ENCODE assay signal across 32 cellular contexts in the genomic region with DNA sequence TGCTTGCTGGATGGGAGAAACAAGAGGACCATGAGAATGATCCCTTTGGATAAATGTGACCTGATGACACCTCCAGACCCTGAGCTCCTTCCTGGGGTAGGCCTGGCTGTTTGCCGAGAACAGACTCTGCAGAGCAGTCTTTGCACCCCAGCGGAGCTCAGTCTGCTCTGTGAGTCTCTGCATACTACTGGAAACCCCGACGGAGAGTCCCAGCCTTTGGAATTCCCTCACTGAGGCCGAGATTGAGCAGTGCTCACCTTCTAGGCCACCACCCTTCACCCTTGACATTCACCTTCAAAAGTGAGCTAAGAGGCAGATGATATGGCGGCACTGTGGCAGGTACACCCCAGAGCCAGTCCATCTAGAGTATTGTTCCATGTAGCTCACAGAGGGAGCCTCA.
"Had no signal": no experiment of that assay in that cellular context is flagged by ENCODE, and none has a peak within 500 bp of the region (broad histone marks: within the 10 kb centered on the region; RNA-seq: fewer than 3 reads in every experiment).

No MANE protein-coding gene starts in this region.

- H3K4me1 ChIP-seq: ascending aorta, breast epithelium, foreskin keratinocyte, gastrocnemius medialis, heart left ventricle had no signal

- H3K27ac ChIP-seq: ascending aorta, breast epithelium, cardiac muscle cell, coronary artery, dorsolateral prefrontal cortex, foreskin keratinocyte, gastrocnemius medialis, heart left ventricle had no signal

- H3K9me3 Mint-ChIP-seq: activated CD4-positive, alpha-beta memory T cell treated with anti-CD3 and anti-CD28 coated beads for 36 hours; activated CD4-positive, alpha-beta T cell treated with anti-CD3 and anti-CD28 coated beads, Interleukin-2, amount 10 ng/mL, durations not matched to agents 24 days and 14 days; activated naive CD4-positive, alpha-beta T cell treated with anti-CD3 and anti-CD28 coated beads, Interleukin-2, amount 10 ng/mL, durations not matched to agents 7 days and 5 days; activated naive CD4-positive, alpha-beta T cell treated with anti-CD3 and anti-CD28 coated beads, Interleukin-2, amount 50 U/mL, for 72 hours; activated naive CD8-positive, alpha-beta T cell treated with anti-CD3 and anti-CD28 coated beads, Interleukin-2, amount 10 ng/mL, durations not matched to agents 7 days and 5 days; brain; dendritic cell treated with granulocyte-macrophage colony-stimulating factor and Interleukin-4, amounts not matched to agents 40 ng/mL and 50 ng/mL, for 4 days; T-helper 2 cell treated with Interferon-gamma antibody and Interleukin-4, amounts not matched to agents 5 μg/mL and 100 μg/mL, for 36 hours had no signal

- H3K9me3 ChIP-seq: ascending aorta, breast epithelium, gastrocnemius medialis, heart left ventricle had no signal

- H3K4me3 ChIP-seq: ascending aorta, breast epithelium, cardiac muscle cell, coronary artery, dorsolateral prefrontal cortex, gastrocnemius medialis, heart left ventricle had no signal

- H3K36me3 ChIP-seq: ascending aorta, breast epithelium, cardiac muscle cell, gastrocnemius medialis, heart left ventricle had no signal

- DNase-seq: activated CD4-positive, alpha-beta memory T cell treated with anti-CD3 and anti-CD28 coated beads for 36 hours; activated CD4-positive, alpha-beta T cell treated with anti-CD3 and anti-CD28 coated beads for 36 hours; activated CD4-positive, alpha-beta T cell treated with anti-CD3 and anti-CD28 coated beads, Interleukin-2, amount 10 ng/mL, durations not matched to agents 24 days and 14 days; activated CD4-positive, CD25-positive, alpha-beta regulatory T cell; activated CD4-positive, CD25-positive, alpha-beta regulatory T cell treated with anti-CD3 and anti-CD28 coated beads, Interleukin-2, amount 50 U/mL, for 72 hours; activated CD8-positive, alpha-beta memory T cell treated with anti-CD3 and anti-CD28 coated beads, Interleukin-2, amount 10 ng/mL, durations not matched to agents 7 days and 5 days; activated CD8-positive, alpha-beta memory T cell treated with anti-CD3 and anti-CD28 coated beads, Interleukin-2, amount 50 U/mL, for 4 hours; activated CD8-positive, alpha-beta T cell treated with anti-CD3 and anti-CD28 coated beads, Interleukin-2, amount 10 ng/mL, durations not matched to agents 7 days and 5 days; activated gamma-delta T cell; activated naive CD4-positive, alpha-beta T cell; activated naive CD4-positive, alpha-beta T cell treated with anti-CD3 and anti-CD28 coated beads, Interleukin-2, amount 10 ng/mL, durations not matched to agents 7 days and 5 days; activated naive CD8-positive, alpha-beta T cell treated with anti-CD3 and anti-CD28 coated beads, Interleukin-2, amount 10 ng/mL, durations not matched to agents 7 days and 5 days; activated T-cell treated with anti-CD3 and anti-CD28 coated beads, Interleukin-2, amount 50 U/mL, for 1 hour; activated T-cell treated with anti-CD3 and anti-CD28 coated beads, Interleukin-2, amount 50 U/mL, for 48 hours; central memory CD4-positive, alpha-beta T cell; dorsolateral prefrontal cortex; effector memory CD4-positive, alpha-beta T cell; foreskin keratinocyte; gastrocnemius medialis; glutamatergic neuron; heart left ventricle; T-helper 1 cell; T-helper 17 cell; T1000 had no signal

- H3K4me1 Mint-ChIP-seq: activated CD4-positive, alpha-beta T cell treated with anti-CD3 and anti-CD28 coated beads for 36 hours; activated CD4-positive, alpha-beta T cell treated with anti-CD3 and anti-CD28 coated beads, Interleukin-2, amount 10 ng/mL, durations not matched to agents 24 days and 14 days; activated CD8-positive, alpha-beta memory T cell treated with anti-CD3 and anti-CD28 coated beads, Interleukin-2, amount 10 ng/mL, durations not matched to agents 7 days and 5 days; activated naive CD4-positive, alpha-beta T cell treated with anti-CD3 and anti-CD28 coated beads, Interleukin-2, amount 10 ng/mL, durations not matched to agents 7 days and 5 days had no signal

- H3K27me3 Mint-ChIP-seq: activated CD4-positive, alpha-beta T cell treated with anti-CD3 and anti-CD28 coated beads, Interleukin-2, amount 10 ng/mL, durations not matched to agents 24 days and 14 days; dendritic cell treated with granulocyte-macrophage colony-stimulating factor and Interleukin-4, amounts not matched to agents 40 ng/mL and 50 ng/mL, for 4 days had no signal

- H3K4me3 Mint-ChIP-seq: activated CD4-positive, alpha-beta memory T cell treated with anti-CD3 and anti-CD28 coated beads for 36 hours; activated CD4-positive, alpha-beta T cell treated with anti-CD3 and anti-CD28 coated beads for 36 hours; activated CD4-positive, alpha-beta T cell treated with anti-CD3 and anti-CD28 coated beads, Interleukin-2, amount 10 ng/mL, durations not matched to agents 24 days and 14 days; activated CD8-positive, alpha-beta memory T cell treated with anti-CD3 and anti-CD28 coated beads, Interleukin-2, amount 10 ng/mL, durations not matched to agents 7 days and 5 days; activated CD8-positive, alpha-beta T cell treated with anti-CD3 and anti-CD28 coated beads, Interleukin-2, amount 10 ng/mL, durations not matched to agents 7 days and 5 days; activated naive CD4-positive, alpha-beta T cell treated with anti-CD3 and anti-CD28 coated beads, Interleukin-2, amount 10 ng/mL, durations not matched to agents 7 days and 5 days; activated naive CD8-positive, alpha-beta T cell treated with anti-CD3 and anti-CD28 coated beads, Interleukin-2, amount 10 ng/mL, durations not matched to agents 7 days and 5 days; brain; dendritic cell treated with granulocyte-macrophage colony-stimulating factor and Interleukin-4, amounts not matched to agents 40 ng/mL and 50 ng/mL, for 4 days; T-helper 17 cell; T-helper 2 cell treated with Interferon-gamma antibody and Interleukin-4, amounts not matched to agents 5 μg/mL and 100 μg/mL, for 36 hours had no signal

- ATAC-seq: activated CD4-positive, alpha-beta T cell treated with anti-CD3 and anti-CD28 coated beads for 36 hours; activated CD8-positive, alpha-beta memory T cell treated with anti-CD3 and anti-CD28 coated beads, Interleukin-2, amount 10 ng/mL, durations not matched to agents 7 days and 5 days; activated CD8-positive, alpha-beta T cell treated with anti-CD3 and anti-CD28 coated beads, Interleukin-2, amount 10 ng/mL, durations not matched to agents 7 days and 5 days; activated naive CD4-positive, alpha-beta T cell treated with anti-CD3 and anti-CD28 coated beads, Interleukin-2, amount 50 U/mL, for 72 hours; foreskin keratinocyte; gastrocnemius medialis; heart left ventricle; T-helper 17 cell had no signal

- H3K36me3 Mint-ChIP-seq: activated CD4-positive, alpha-beta memory T cell treated with anti-CD3 and anti-CD28 coated beads for 36 hours; activated CD8-positive, alpha-beta memory T cell treated with anti-CD3 and anti-CD28 coated beads, Interleukin-2, amount 10 ng/mL, durations not matched to agents 7 days and 5 days; activated naive CD4-positive, alpha-beta T cell treated with anti-CD3 and anti-CD28 coated beads, Interleukin-2, amount 10 ng/mL, durations not matched to agents 7 days and 5 days; activated naive CD8-positive, alpha-beta T cell treated with anti-CD3 and anti-CD28 coated beads, Interleukin-2, amount 10 ng/mL, durations not matched to agents 7 days and 5 days; brain had no signal

- H3K27me3 ChIP-seq: ascending aorta, breast epithelium, gastrocnemius medialis had no signal

- H3K27ac Mint-ChIP-seq: activated CD4-positive, alpha-beta memory T cell treated with anti-CD3 and anti-CD28 coated beads for 36 hours; activated CD4-positive, alpha-beta T cell treated with anti-CD3 and anti-CD28 coated beads for 36 hours; activated CD4-positive, alpha-beta T cell treated with anti-CD3 and anti-CD28 coated beads, Interleukin-2, amount 10 ng/mL, durations not matched to agents 24 days and 14 days; activated CD8-positive, alpha-beta memory T cell treated with anti-CD3 and anti-CD28 coated beads, Interleukin-2, amount 10 ng/mL, durations not matched to agents 7 days and 5 days; activated CD8-positive, alpha-beta T cell treated with anti-CD3 and anti-CD28 coated beads, Interleukin-2, amount 10 ng/mL, durations not matched to agents 7 days and 5 days; activated naive CD4-positive, alpha-beta T cell treated with anti-CD3 and anti-CD28 coated beads, Interleukin-2, amount 10 ng/mL, durations not matched to agents 7 days and 5 days; activated naive CD4-positive, alpha-beta T cell treated with anti-CD3 and anti-CD28 coated beads, Interleukin-2, amount 50 U/mL, for 72 hours; activated naive CD8-positive, alpha-beta T cell treated with anti-CD3 and anti-CD28 coated beads, Interleukin-2, amount 10 ng/mL, durations not matched to agents 7 days and 5 days; brain; dendritic cell treated with granulocyte-macrophage colony-stimulating factor and Interleukin-4, amounts not matched to agents 40 ng/mL and 50 ng/mL, for 4 days; T-helper 17 cell; T-helper 2 cell treated with Interferon-gamma antibody and Interleukin-4, amounts not matched to agents 5 μg/mL and 100 μg/mL, for 36 hours had no signal
